15 cellular contexts compared by ENCODE assay signal in genomic region chr7:1068656-1069055, GRCh38. TPM values are rescaled to one million over a fixed set of nuclear protein-coding genes. Genes with fewer than 3 reads are reported as not detected.
A peak's percentile ranks its signal among the peaks of the same experiment; 100 is the strongest.
DNase-seq lines count a peak whose midpoint lies in the region; ATAC-seq and TF ChIP-seq lines count a peak whose summit lies in the region.
"Had no signal": no experiment of that assay in that cellular context is flagged by ENCODE, and none has a peak within 500 bp of the region (broad histone marks: within the 10 kb centered on the region; RNA-seq: fewer than 3 reads in every experiment).

No MANE protein-coding gene starts in this region.

- CTCF ChIA-PET in RWPE1 (lab: Yijun Ruan, JAX) = no interaction called here

- no peak overlapping the region for H3K4me3 ChIP-seq in trophoblast cell (ENCODE audit: low read depth, low read length)
- H3K4me3 ChIP-seq: A549, HAP-1 had no signal

- no peak overlapping the region for H3K14ac ChIP-seq in trophoblast cell (ENCODE audit: low read length)

- H3K18ac ChIP-seq in trophoblast cell (ENCODE audit: low read length) = no peak overlapping the region

- no peak overlapping the region for H2AFZ ChIP-seq in trophoblast cell (ENCODE audit: insufficient read depth, low read length, poor library complexity)

- POLR2A ChIA-PET in RWPE1 (lab: Yijun Ruan, JAX; ENCODE audit: low non-redundant PET) = no interaction called here

- DNase-seq in RWPE1 (ENCODE audit: low spot score) = no peak
- no peak for DNase-seq in endothelial cell (ENCODE audit: low spot score)
- peak; percentile 88 to 89 for DNase-seq in trophoblast cell
- no peak for DNase-seq in T-helper 2 cell
- DNase-seq in NCI-H748 treated with DMSO at 0.1 percent for 48 hours (lab: John Stamatoyannopoulos, UW) = no peak
- DNase-seq: BE2C; CD4-positive, alpha-beta memory T cell; DMS153; DMS79 treated with DMSO at 0.1 percent for 48 hours; EL; HFFc6 had no signal

- H3K27me3 ChIP-seq in trophoblast cell (ENCODE audit: insufficient read depth, low read length) = no peaks in the 10 kb centered on the region
- H3K27me3 ChIP-seq: BE2C had no signal

- no peak overlapping the region for H3K27ac Mint-ChIP-seq in endothelial cell (ENCODE audit: unreplicated experiment)
- H3K27ac Mint-ChIP-seq: HFFc6 had no signal

- no peak overlapping the region for H2AK5ac ChIP-seq in trophoblast cell (ENCODE audit: low read length)

- peaks cover 12% of the 10 kb centered on the region for H3K27me3 Mint-ChIP-seq in endothelial cell (ENCODE audit: unreplicated experiment)
- H3K27me3 Mint-ChIP-seq: CD4-positive, alpha-beta memory T cell had no signal

- no peaks in the 10 kb centered on the region for H3K9me3 Mint-ChIP-seq in endothelial cell (ENCODE audit: unreplicated experiment)
- H3K9me3 Mint-ChIP-seq: CD4-positive, alpha-beta memory T cell had no signal

- peak overlapping the region; percentile 23 for H3K4me2 ChIP-seq in trophoblast cell (ENCODE audit: low read length)
- H3K4me2 ChIP-seq: A549 had no signal

- peaks cover 3% of the 10 kb centered on the region for H3K79me2 ChIP-seq in trophoblast cell (ENCODE audit: control insufficient read depth, insufficient read depth, low read length, poor library complexity)

- peaks cover 12% of the 10 kb centered on the region for H3K4me1 Mint-ChIP-seq in endothelial cell (ENCODE audit: unreplicated experiment)

- no peak overlapping the region for H3K4ac ChIP-seq in trophoblast cell (ENCODE audit: low read depth, low read length)

- TF ChIP-seq CTCF in RWPE1 (conservative IDR thresholded peaks at IDR 0.05; ENCODE audit: low read depth) (no peak), endothelial cell (IDR thresholded peaks at IDR 0.05; ENCODE audit: unreplicated experiment) (no peak)

- no peak overlapping the region for H3K9ac ChIP-seq in trophoblast cell (ENCODE audit: low read length)

- no CpG with 5 or more reads among the region's 13 CpGs for WGBS in trophoblast cell (ENCODE audit: extremely low coverage, insufficient coverage, insufficient read length)

- no peak overlapping the region for H4K12ac ChIP-seq in trophoblast cell (ENCODE audit: low read depth, low read length)

- no peak for ATAC-seq in GM18909 (IDR thresholded peaks at IDR 0.05; ENCODE audit: poor library complexity, unreplicated experiment)
- ATAC-seq: A549 had no signal

- H3K27ac ChIP-seq in RWPE1 (peak overlapping the region; percentile 3; the same call in 1 of the 2 replicates), trophoblast cell (ENCODE audit: low read depth, low read length) (peak overlapping the region; percentile 92)
- H3K27ac ChIP-seq: A549, C4-2B had no signal

- H4K8ac ChIP-seq in trophoblast cell (ENCODE audit: low read depth, low read length) = no peak overlapping the region

- peaks cover 12% of the 10 kb centered on the region for H3K36me3 Mint-ChIP-seq in endothelial cell (ENCODE audit: low read depth, unreplicated experiment)
- H3K36me3 Mint-ChIP-seq: CD4-positive, alpha-beta memory T cell had no signal

- peaks cover 7 to 17% of the 10 kb centered on the region in 2 experiments for H3K4me1 ChIP-seq in trophoblast cell (ENCODE audit: control insufficient read depth in 1 of 2, insufficient read depth in 2 of 2, low read length in 2 of 2)
- H3K4me1 ChIP-seq: HAP-1 had no signal

- peaks cover 0 to 4% of the 10 kb centered on the region in 2 experiments for H3K36me3 ChIP-seq in trophoblast cell (ENCODE audit: control insufficient read depth in 1 of 2, insufficient read depth in 2 of 2, low read length in 2 of 2)
- H3K36me3 ChIP-seq: BE2C, HAP-1 had no signal

- H2BK120ac ChIP-seq in trophoblast cell (ENCODE audit: insufficient read depth, low read length, poor library complexity) = no peak overlapping the region

- H4K91ac ChIP-seq in trophoblast cell (ENCODE audit: low read depth, low read length) = peak overlapping the region; percentile 84

- H2BK5ac ChIP-seq in trophoblast cell (ENCODE audit: low read depth, low read length, poor library complexity) = peak overlapping the region; percentile 52

- peaks cover 10% of the 10 kb centered on the region for H3K79me1 ChIP-seq in trophoblast cell (ENCODE audit: low read length)

- no peak overlapping the region for H2BK12ac ChIP-seq in trophoblast cell (ENCODE audit: low read length)

- H3K23ac ChIP-seq in trophoblast cell (ENCODE audit: low read length) = no peak overlapping the region

- peak overlapping the region; percentile 37 for H3K4me3 Mint-ChIP-seq in endothelial cell (ENCODE audit: unreplicated experiment)
- H3K4me3 Mint-ChIP-seq: CD4-positive, alpha-beta memory T cell; HFFc6 had no signal

- peaks cover 10% of the 10 kb centered on the region for H3K9me3 ChIP-seq in trophoblast cell (ENCODE audit: insufficient read depth, low read depth, low read length)
- H3K9me3 ChIP-seq: A549, BE2C, HAP-1 had no signal

RNA-seq across cellular contexts. Expression of gene GPER1, which starts 19.3 kb away (rescaled TPM):
- total RNA-seq in endothelial cell (ENCODE audit: unreplicated experiment) = 0.72 TPM
- 5.2 and 5.3 TPM in 2 replicates for polyA plus RNA-seq in trophoblast cell (2013)
- total RNA-seq: CD4-positive, alpha-beta memory T cell had no signal
- polyA plus RNA-seq: CD4-positive, alpha-beta memory T cell had no signal

RNA-seq across cellular contexts. Expression of gene GPR146, which starts 24.3 kb away (rescaled TPM):
- 8.1 TPM for total RNA-seq in endothelial cell (ENCODE audit: unreplicated experiment)
- polyA plus RNA-seq in trophoblast cell (2013) = 5.6 and 6.0 TPM in 2 replicates

Comparison
In these comparisons a context has a peak if more than half of its experiments do, and no peak if none do; other contexts are left out.
1. DNase-seq: peak in trophoblast cell (2 of 2); none in RWPE1 (single experiment), endothelial cell (single experiment), T-helper 2 cell (0 of 5) and NCI-H748 treated with DMSO at 0.1 percent for 48 hours (single experiment).